22 cellular contexts compared by ENCODE assay signal in genomic region chr12:105493091-105493615, GRCh38.
"Had no signal": no experiment of that assay in that cellular context is flagged by ENCODE, and none has a peak within 500 bp of the region (broad histone marks: within the 10 kb centered on the region; RNA-seq: fewer than 3 reads in every experiment).

No MANE protein-coding gene starts in this region.

- DNase-seq: activated B cell treated with CpG ODN at 0.5 μM for 24 hours; activated CD4-positive, alpha-beta T cell treated with anti-CD3 and anti-CD28 coated beads for 48 hours; activated CD8-positive, alpha-beta memory T cell treated with anti-CD3 and anti-CD28 coated beads, Interleukin-2, amount 50 U/mL, for 4 hours; activated CD8-positive, alpha-beta T cell treated with anti-CD3 and anti-CD28 coated beads, Interleukin-2, amount 10 ng/mL, durations not matched to agents 7 days and 5 days; activated effector memory CD4-positive, alpha-beta T cell treated with anti-CD3 and anti-CD28 coated beads, Interleukin-2, amount 50 U/mL, for 16 hours; activated T-cell treated with anti-CD3 and anti-CD28 coated beads, Interleukin-2, amount 50 U/mL, for 48 hours; amygdala; brain microvascular endothelial cell; heart right ventricle; islet precursor cell; natural killer cell; nucleus accumbens; sigmoid colon; stimulated activated CD4-positive, alpha-beta T cell treated with anti-CD3 and anti-CD28 coated beads, Interleukin-12 subunit alpha, Interleukin-12 subunit beta, amount 100 ng/mL, for 4 hours; SW 1271 had no signal

- H3K36me3 ChIP-seq: brain microvascular endothelial cell, gastroesophageal sphincter, heart right ventricle, sigmoid colon had no signal

- H3K27ac ChIP-seq: brain microvascular endothelial cell, epithelial cell of prostate, gastroesophageal sphincter, heart right ventricle, sigmoid colon had no signal

- H3K4me3 Mint-ChIP-seq: activated B cell treated with CpG ODN at 0.5 μM for 24 hours; activated CD8-positive, alpha-beta T cell treated with anti-CD3 and anti-CD28 coated beads, Interleukin-2, amount 10 ng/mL, durations not matched to agents 7 days and 5 days; central memory CD8-positive, alpha-beta T cell; dendritic cell treated with granulocyte-macrophage colony-stimulating factor and Interleukin-4, amounts not matched to agents 40 ng/mL and 50 ng/mL, for 4 days; natural killer cell; stimulated activated effector memory CD8-positive, alpha-beta T cell treated with anti-CD3 and anti-CD28 coated beads, Interleukin-12 subunit alpha, Interleukin-12 subunit beta, amount 100 ng/mL, for 72 hours; T-helper 2 cell treated with Interferon-gamma antibody and Interleukin-4, amounts not matched to agents 5 μg/mL and 100 μg/mL, for 36 hours had no signal

- H3K9me3 Mint-ChIP-seq: activated B cell treated with CpG ODN at 0.5 μM for 24 hours; T-helper 2 cell treated with Interferon-gamma antibody and Interleukin-4, amounts not matched to agents 5 μg/mL and 100 μg/mL, for 36 hours had no signal

- H3K27me3 ChIP-seq: brain microvascular endothelial cell, gastroesophageal sphincter, heart right ventricle, sigmoid colon had no signal

- H3K36me3 Mint-ChIP-seq: natural killer cell; stimulated activated effector memory CD8-positive, alpha-beta T cell treated with anti-CD3 and anti-CD28 coated beads, Interleukin-12 subunit alpha, Interleukin-12 subunit beta, amount 100 ng/mL, for 72 hours had no signal

- H3K4me1 Mint-ChIP-seq: activated B cell treated with CpG ODN at 0.5 μM for 24 hours; central memory CD8-positive, alpha-beta T cell; natural killer cell; stimulated activated effector memory CD8-positive, alpha-beta T cell treated with anti-CD3 and anti-CD28 coated beads, Interleukin-12 subunit alpha, Interleukin-12 subunit beta, amount 100 ng/mL, for 72 hours had no signal

- H3K27me3 Mint-ChIP-seq: dendritic cell treated with granulocyte-macrophage colony-stimulating factor and Interleukin-4, amounts not matched to agents 40 ng/mL and 50 ng/mL, for 4 days had no signal

- ATAC-seq: activated CD8-positive, alpha-beta T cell treated with anti-CD3 and anti-CD28 coated beads, Interleukin-2, amount 10 ng/mL, durations not matched to agents 7 days and 5 days; activated naive CD4-positive, alpha-beta T cell treated with anti-CD3 and anti-CD28 coated beads, Interleukin-2, amount 50 U/mL, for 72 hours; gastroesophageal sphincter; heart right ventricle; natural killer cell; stimulated activated effector memory CD8-positive, alpha-beta T cell treated with anti-CD3 and anti-CD28 coated beads, Interleukin-12 subunit alpha, Interleukin-12 subunit beta, amount 100 ng/mL, for 72 hours had no signal

- H3K27ac Mint-ChIP-seq: activated B cell treated with CpG ODN at 0.5 μM for 24 hours; activated CD8-positive, alpha-beta T cell treated with anti-CD3 and anti-CD28 coated beads, Interleukin-2, amount 10 ng/mL, durations not matched to agents 7 days and 5 days; activated naive CD4-positive, alpha-beta T cell treated with anti-CD3 and anti-CD28 coated beads, Interleukin-2, amount 50 U/mL, for 72 hours; dendritic cell treated with granulocyte-macrophage colony-stimulating factor and Interleukin-4, amounts not matched to agents 40 ng/mL and 50 ng/mL, for 4 days; natural killer cell; stimulated activated effector memory CD8-positive, alpha-beta T cell treated with anti-CD3 and anti-CD28 coated beads, Interleukin-12 subunit alpha, Interleukin-12 subunit beta, amount 100 ng/mL, for 72 hours; T-helper 2 cell treated with Interferon-gamma antibody and Interleukin-4, amounts not matched to agents 5 μg/mL and 100 μg/mL, for 36 hours had no signal

- H3K4me1 ChIP-seq: gastroesophageal sphincter, heart right ventricle, sigmoid colon had no signal

- H3K4me3 ChIP-seq: gastroesophageal sphincter, heart right ventricle, sigmoid colon had no signal
